In genomic region chr14:54440037-54440436, GRCh38 we compare ENCODE assay signal across 10 cellular contexts. TPM values are rescaled to one million over a fixed set of nuclear protein-coding genes. Genes with fewer than 3 reads are reported as not detected.
DNase-seq lines count a peak whose midpoint lies in the region; ATAC-seq and TF ChIP-seq lines count a peak whose summit lies in the region.
"Had no signal": no experiment of that assay in that cellular context is flagged by ENCODE, and none has a peak within 500 bp of the region (broad histone marks: within the 10 kb centered on the region; RNA-seq: fewer than 3 reads in every experiment).

No MANE protein-coding gene starts in this region.

- no peaks in the 10 kb centered on the region for H3K9me3 Mint-ChIP-seq in activated naive CD4-positive, alpha-beta T cell treated with anti-CD3 and anti-CD28 coated beads, Interleukin-2, amount 50 U/mL, for 24 hours
- no peaks in the 10 kb centered on the region for H3K9me3 Mint-ChIP-seq in type B pancreatic cell

- H3K4me3 ChIP-seq in left lung = peak overlapping the region; percentile 49 to 70

- intact Hi-C loops in left lung (cut with DNase I) = no loop called here

- no peaks in the 10 kb centered on the region for H3K9me3 ChIP-seq in left lung

- H3K4me1 Mint-ChIP-seq in activated naive CD4-positive, alpha-beta T cell treated with anti-CD3 and anti-CD28 coated beads, Interleukin-2, amount 50 U/mL, for 24 hours = peaks cover 65% of the 10 kb centered on the region
- peaks cover 56% of the 10 kb centered on the region for H3K4me1 Mint-ChIP-seq in type B pancreatic cell (ENCODE audit: unreplicated experiment)

- peak overlapping the region; percentile 68 for H3K27ac Mint-ChIP-seq in activated naive CD4-positive, alpha-beta T cell treated with anti-CD3 and anti-CD28 coated beads, Interleukin-2, amount 50 U/mL, for 24 hours
- H3K27ac Mint-ChIP-seq in type B pancreatic cell = peak overlapping the region; percentile 94

- no peak for DNase-seq in activated naive CD4-positive, alpha-beta T cell treated with anti-CD3 and anti-CD28 coated beads, Interleukin-2, amount 50 U/mL, for 16 hours
- DNase-seq in amniotic epithelial cell (ENCODE audit: low read depth) (peak; percentile 69), left lung (no peak), type B pancreatic cell (ENCODE audit: extremely low spot score, unreplicated experiment) (no peak), NCI-H1694 treated with DMSO at 0.1 percent for 48 hours (lab: John Stamatoyannopoulos, UW) (no peak), activated gamma-delta T cell treated with Interleukin-2 at 50 U/mL for 16 hours (no peak)
- DNase-seq: GF-D8, SHP77 treated with DMSO at 0.1 percent for 48 hours had no signal

- no peaks in the 10 kb centered on the region for H3K27me3 Mint-ChIP-seq in activated naive CD4-positive, alpha-beta T cell treated with anti-CD3 and anti-CD28 coated beads, Interleukin-2, amount 50 U/mL, for 24 hours
- no peaks in the 10 kb centered on the region for H3K27me3 Mint-ChIP-seq in type B pancreatic cell

- H3K27me3 ChIP-seq in left lung = no peaks in the 10 kb centered on the region

- no peak for TF ChIP-seq CTCF in left lung (IDR thresholded peaks at IDR 0.05)
- TF ChIP-seq CTCF in type B pancreatic cell (conservative IDR thresholded peaks at IDR 0.05) = no peak

- ATAC-seq in left lung (no peak), GM21619 (IDR thresholded peaks at IDR 0.05; ENCODE audit: unreplicated experiment) (no peak)

- peak overlapping the region; percentile 94 for H3K4me3 Mint-ChIP-seq in activated naive CD4-positive, alpha-beta T cell treated with anti-CD3 and anti-CD28 coated beads, Interleukin-2, amount 50 U/mL, for 24 hours
- H3K4me3 Mint-ChIP-seq in type B pancreatic cell = peak overlapping the region; percentile 96

- peaks cover 12 to 61% of the 10 kb centered on the region in 2 donors for H3K4me1 ChIP-seq in left lung

- H3K36me3 Mint-ChIP-seq in activated naive CD4-positive, alpha-beta T cell treated with anti-CD3 and anti-CD28 coated beads, Interleukin-2, amount 50 U/mL, for 24 hours = peaks cover 8% of the 10 kb centered on the region
- peaks cover 24% of the 10 kb centered on the region for H3K36me3 Mint-ChIP-seq in type B pancreatic cell

- H3K36me3 ChIP-seq in left lung = no peaks in the 10 kb centered on the region

- H3K27ac ChIP-seq in left lung = peak overlapping the region; percentile 92 to 94

RNA-seq across cellular contexts. Expression of gene CNIH1, which starts 1.1 kb away (rescaled TPM):
- total RNA-seq in left lung = 100 to 1,000 TPM; 124 to 145 TPM
- 111 and 121 TPM in 2 replicates for total RNA-seq in type B pancreatic cell (ENCODE audit: low replicate concordance)

RNA-seq across cellular contexts. Expression of gene CDKN3, which starts 43.2 kb away (rescaled TPM):
- total RNA-seq in left lung = 10 to 100 TPM in 1 of 2 donors, 1 to 10 TPM in 1; 2.7 to 12.7 TPM
- total RNA-seq in type B pancreatic cell (ENCODE audit: low replicate concordance) = 10.2 and 31.0 TPM in 2 replicates

RNA-seq across cellular contexts. Expression of gene GMFB, which starts 48.7 kb away (rescaled TPM):
- 10 to 100 TPM; 54.8 to 70.3 TPM for total RNA-seq in left lung
- 43.4 and 48.8 TPM in 2 replicates for total RNA-seq in type B pancreatic cell (ENCODE audit: low replicate concordance)
